ENCODE assay signal across 12 cellular contexts in the genomic region with DNA sequence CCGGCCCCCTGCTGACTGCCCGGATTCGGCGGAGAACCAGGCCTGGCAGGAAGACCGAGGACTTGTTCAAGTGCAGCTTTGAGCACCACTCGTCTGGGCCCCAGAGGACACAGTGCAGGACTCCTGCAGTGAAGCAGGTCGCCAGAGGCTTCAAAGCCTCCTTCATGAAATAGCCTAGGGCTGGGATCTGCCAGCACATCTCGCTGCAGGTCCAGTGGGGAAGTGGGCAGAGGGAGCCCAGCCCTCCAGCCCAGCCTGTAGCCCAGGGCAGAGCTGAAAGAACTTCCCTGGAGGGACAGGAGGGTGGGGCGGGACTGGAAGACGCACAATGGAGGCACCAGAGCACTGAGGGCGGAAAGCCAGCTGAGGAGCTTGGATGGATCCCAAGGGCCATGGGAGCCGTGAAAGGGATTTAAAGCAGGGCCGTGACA. TPM values are rescaled to one million over a fixed set of nuclear protein-coding genes. Genes with fewer than 3 reads are reported as not detected.
DNase-seq lines count a peak whose midpoint lies in the region; ATAC-seq and TF ChIP-seq lines count a peak whose summit lies in the region.
"Had no signal": no experiment of that assay in that cellular context is flagged by ENCODE, and none has a peak within 500 bp of the region (broad histone marks: within the 10 kb centered on the region; RNA-seq: fewer than 3 reads in every experiment).

No MANE protein-coding gene starts in this region.

- no peaks in the 10 kb centered on the region for H3K36me3 ChIP-seq in colonic mucosa
- peaks cover 0 to 33% (median 0%) of the 10 kb centered on the region in 3 donors for H3K36me3 ChIP-seq in tibial nerve
- H3K36me3 ChIP-seq: SJCRH30 had no signal

- WGBS in tibial nerve, 2 donors = 32 to 52% methylated on average over 11 to 13 of the region's 13 CpGs

- ATAC-seq in stimulated activated naive CD8-positive, alpha-beta T cell treated with anti-CD3 and anti-CD28 coated beads, Interleukin-15, amount 100 ng/mL, for 72 hours = no peak

- no peaks in the 10 kb centered on the region for H3K4me1 ChIP-seq in colonic mucosa
- H3K4me1 ChIP-seq in tibial nerve = peaks cover 0 to 60% (median 23%) of the 10 kb centered on the region in 4 donors

- TF ChIP-seq EP300 in tibial nerve (IDR thresholded peaks at IDR 0.05) = no peak

- H3K4me3 ChIP-seq in colonic mucosa = no peak overlapping the region
- no peak overlapping the region for H3K4me3 ChIP-seq in tibial nerve
- H3K4me3 ChIP-seq: esophagus squamous epithelium, SJCRH30 had no signal

- H3K27me3 ChIP-seq in colonic mucosa (no peaks in the 10 kb centered on the region), tibial nerve (no peaks in the 10 kb centered on the region)
- H3K27me3 ChIP-seq: esophagus squamous epithelium, SJCRH30 had no signal

- peak overlapping the region in 1 of 2 donors; percentile 84 for H3K27ac Mint-ChIP-seq in stimulated activated naive CD8-positive, alpha-beta T cell treated with anti-CD3 and anti-CD28 coated beads, Interleukin-15, amount 100 ng/mL, for 72 hours

- H3K4me3 Mint-ChIP-seq in stimulated activated naive CD8-positive, alpha-beta T cell treated with anti-CD3 and anti-CD28 coated beads, Interleukin-15, amount 100 ng/mL, for 72 hours = no peak overlapping the region
- H3K4me3 Mint-ChIP-seq: CD8-positive, alpha-beta memory T cell had no signal

- no peak overlapping the region for H3K27ac ChIP-seq in colonic mucosa
- H3K27ac ChIP-seq in tibial nerve = peak overlapping the region in 3 of 4 donors; percentile 36 to 86 (median 83)
- H3K27ac ChIP-seq: SJCRH30 had no signal

- no peaks in the 10 kb centered on the region for H3K27me3 Mint-ChIP-seq in stimulated activated naive CD8-positive, alpha-beta T cell treated with anti-CD3 and anti-CD28 coated beads, Interleukin-15, amount 100 ng/mL, for 72 hours
- H3K27me3 Mint-ChIP-seq: CD8-positive, alpha-beta memory T cell had no signal

- no peak for TF ChIP-seq POLR2A in tibial nerve (IDR thresholded peaks at IDR 0.05)

- intact Hi-C loops in colonic mucosa (cut with DNase I) = loop anchor here (10.0 kb wide), 1 partner anchor 164 kb away; no protein-coding TSS in a partner anchor

- H3K4me1 Mint-ChIP-seq in stimulated activated naive CD8-positive, alpha-beta T cell treated with anti-CD3 and anti-CD28 coated beads, Interleukin-15, amount 100 ng/mL, for 72 hours = peaks cover 42% of the 10 kb centered on the region

- H3K9me3 ChIP-seq in colonic mucosa (no peaks in the 10 kb centered on the region), tibial nerve (no peaks in the 10 kb centered on the region)
- H3K9me3 ChIP-seq: esophagus squamous epithelium, SJCRH30 had no signal

- TF ChIP-seq CTCF in colonic mucosa (IDR thresholded peaks at IDR 0.05) (no peak), tibial nerve (IDR thresholded peaks at IDR 0.05) (no peak)

- H3K9ac ChIP-seq in colonic mucosa (ENCODE audit: low read depth in 2 of 2, low read length in 2 of 2) = no peak overlapping the region

- H3K9me3 Mint-ChIP-seq in stimulated activated naive CD8-positive, alpha-beta T cell treated with anti-CD3 and anti-CD28 coated beads, Interleukin-15, amount 100 ng/mL, for 72 hours = no peaks in the 10 kb centered on the region
- H3K9me3 Mint-ChIP-seq: CD8-positive, alpha-beta memory T cell had no signal

- DNase-seq in NCI-H510A (lab: John Stamatoyannopoulos, UW) (peak; percentile 20), NCI-H510A treated with DMSO at 0.1 percent for 48 hours (lab: John Stamatoyannopoulos, UW) (no peak), colonic mucosa (peak; percentile 18), medulla oblongata (ENCODE audit: extremely low spot score) (peak; percentile 89), tibial nerve (ENCODE audit: low spot score in 2 of 2) (no peak), UCSD-AML1 (lab: John Stamatoyannopoulos, UW; ENCODE audit: unreplicated experiment) (no peak), GM03348 (ENCODE audit: low spot score) (no peak)
- no peak for DNase-seq in stimulated activated naive CD8-positive, alpha-beta T cell treated with anti-CD3 and anti-CD28 coated beads, Interleukin-15, amount 100 ng/mL, for 72 hours
- DNase-seq: CD8-positive, alpha-beta memory T cell; esophagus squamous epithelium; KG1; SJCRH30 had no signal

RNA-seq across cellular contexts. Expression of gene ATP6V0E2, which starts 7.1 kb away (rescaled TPM):
- total RNA-seq in colonic mucosa (10 to 100 TPM; 12.5 to 22.7 TPM), tibial nerve (10 to 100 TPM; 28.7 to 49.5 (median 38.1) TPM)

RNA-seq across cellular contexts. Expression of gene ZNF862, which starts 42.7 kb away (rescaled TPM):
- total RNA-seq in colonic mucosa = 1 to 10 TPM; 8.8 to 9.9 TPM
- 10 to 100 TPM; 17.2 to 42.0 (median 29.4) TPM for total RNA-seq in tibial nerve

Comparison
In these comparisons a context has a peak if more than half of its experiments do, and no peak if none do; other contexts are left out.
1. DNase-seq: peak in NCI-H510A (single experiment), colonic mucosa (single experiment) and medulla oblongata (single experiment); none in NCI-H510A treated with DMSO at 0.1 percent for 48 hours (single experiment), tibial nerve (0 of 2), stimulated activated naive CD8-positive, alpha-beta T cell treated with anti-CD3 and anti-CD28 coated beads, Interleukin-15, amount 100 ng/mL, for 72 hours (0 of 2), UCSD-AML1 (single experiment) and GM03348 (single experiment).